ENCODE assay signal across 9 cellular contexts in the genomic region with DNA sequence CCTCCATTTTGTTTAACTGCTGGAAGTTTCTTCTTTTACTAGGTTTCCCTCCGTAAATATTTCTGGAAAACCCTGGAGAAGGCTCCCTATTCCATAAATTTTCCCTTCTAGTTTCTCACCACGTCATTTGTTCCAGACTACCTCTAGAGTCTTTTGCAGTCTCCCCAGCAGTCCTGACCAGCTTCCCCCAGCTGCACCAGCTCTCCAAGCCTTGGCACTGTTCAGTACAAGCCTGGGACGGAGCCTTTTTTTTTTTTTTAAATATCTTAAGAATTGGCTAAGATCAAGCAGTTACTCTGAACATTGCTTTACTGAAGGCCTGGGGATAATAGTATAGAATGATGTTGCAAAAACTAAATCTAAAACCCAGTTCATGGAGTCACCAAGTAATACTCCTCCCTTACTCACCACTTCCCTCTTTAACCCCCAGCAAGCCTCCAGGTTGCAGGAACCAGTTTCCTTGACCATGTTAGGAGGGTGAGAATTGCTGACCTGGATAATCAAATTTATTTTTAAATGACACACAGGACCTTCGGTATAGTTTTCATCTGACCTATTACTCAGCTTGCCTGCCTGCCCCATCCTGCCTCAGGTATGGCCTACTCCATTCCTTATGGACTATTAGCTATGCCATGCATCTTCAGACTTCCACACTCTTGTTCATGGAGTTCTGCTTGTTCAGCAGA. TPM values are rescaled to one million over a fixed set of nuclear protein-coding genes. Genes with fewer than 3 reads are reported as not detected.
DNase-seq lines count a peak whose midpoint lies in the region; ATAC-seq and TF ChIP-seq lines count a peak whose summit lies in the region.
"Had no signal": no experiment of that assay in that cellular context is flagged by ENCODE, and none has a peak within 500 bp of the region (broad histone marks: within the 10 kb centered on the region; RNA-seq: fewer than 3 reads in every experiment).

No MANE protein-coding gene starts in this region.

- no peak for TF ChIP-seq CTCF in brain (conservative IDR thresholded peaks at IDR 0.05)
- TF ChIP-seq CTCF in mucosa of descending colon (IDR thresholded peaks at IDR 0.05): no peak

- ATAC-seq in GM19395 (IDR thresholded peaks at IDR 0.05; ENCODE audit: unreplicated experiment): peak; percentile 47
- peak; percentile 63 for ATAC-seq in mucosa of descending colon

- H3K36me3 Mint-ChIP-seq in IgD-negative memory B cell (peaks cover 22% of the 10 kb centered on the region), brain (no peaks in the 10 kb centered on the region)

- DNase-seq in mucosa of descending colon: peak in 1 of 3 donors; percentile 24
- DNase-seq in 8988T: no peak
- DNase-seq in NCI-H446 treated with DMSO at 0.1 percent for 48 hours (lab: John Stamatoyannopoulos, UW): no peak
- no peak for DNase-seq in cerebellum (ENCODE audit: low spot score)
- DNase-seq in NCI-H2196 (lab: John Stamatoyannopoulos, UW; ENCODE audit: unreplicated experiment): no peak

- H3K9me3 Mint-ChIP-seq in IgD-negative memory B cell (no peaks in the 10 kb centered on the region), brain (peaks cover 0 to 4% (median 0%) of the 10 kb centered on the region in 5 experiments)

- H3K4me3 ChIP-seq in mucosa of descending colon: peak overlapping the region; percentile 23

- H3K27me3 Mint-ChIP-seq in IgD-negative memory B cell: no peaks in the 10 kb centered on the region
- H3K27me3 Mint-ChIP-seq in brain: peaks cover 7% of the 10 kb centered on the region

- no peaks in the 10 kb centered on the region for H3K9me3 ChIP-seq in mucosa of descending colon

- no peaks in the 10 kb centered on the region for H3K36me3 ChIP-seq in mucosa of descending colon (ENCODE audit: low read depth)

- H3K4me1 Mint-ChIP-seq in IgD-negative memory B cell (peaks cover 6 to 17% (median 14%) of the 10 kb centered on the region in 3 donors), brain (peaks cover 10% of the 10 kb centered on the region)
- H3K4me1 Mint-ChIP-seq: neural crest cell had no signal

- peak overlapping the region; percentile 12 to 99 (median 96) for H3K27ac Mint-ChIP-seq in IgD-negative memory B cell
- H3K27ac Mint-ChIP-seq in brain: peak overlapping the region in 3 of 5 experiments; percentile 51 to 83 (median 55)

- H3K4me3 Mint-ChIP-seq in IgD-negative memory B cell (peak overlapping the region; percentile 88 to 99 (median 96)), brain (peak overlapping the region in 2 of 5 experiments; percentile 19 to 55)
- H3K4me3 Mint-ChIP-seq: neural crest cell had no signal

- peaks cover 15% of the 10 kb centered on the region for H3K4me1 ChIP-seq in mucosa of descending colon (ENCODE audit: low read depth)

- intact Hi-C loops in mucosa of descending colon (cut with DNase I, micrococcal nuclease): no loop called here

RNA-seq across cellular contexts. Expression of gene RTP4, which starts 0.7 kb away (rescaled TPM):
- polyA plus RNA-seq in IgD-negative memory B cell (5.9 TPM), brain (ENCODE audit: insufficient read depth, low read depth, low replicate concordance) (2.0 TPM)
- total RNA-seq in mucosa of descending colon (1 to 10 TPM; 6.4 to 8.5 (median 7.9) TPM), cerebellum (0.18 TPM)
- total RNA-seq: neural crest cell had no signal
